19 cellular contexts compared by ENCODE assay signal in the genomic region with DNA sequence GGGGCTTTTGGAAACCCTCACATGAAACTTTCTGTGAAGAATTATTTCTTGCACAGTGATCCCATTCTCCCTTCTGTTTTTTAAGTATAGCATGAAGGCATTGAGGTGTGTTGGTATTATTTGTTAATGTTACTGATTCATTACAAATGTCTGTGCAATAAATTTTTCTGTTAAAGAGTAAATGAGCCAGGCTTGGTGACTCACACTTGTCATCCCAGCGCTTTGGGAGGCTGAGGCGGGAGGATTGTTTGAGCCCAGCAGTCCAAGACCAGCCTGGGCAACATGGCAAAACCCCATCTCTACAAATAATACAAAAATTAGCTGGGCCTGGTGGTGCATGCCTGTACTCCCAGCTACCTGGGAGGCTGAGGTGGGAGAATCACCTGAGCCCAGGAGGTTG.
A peak's percentile ranks its signal among the peaks of the same experiment; 100 is the strongest.
DNase-seq lines count a peak whose midpoint lies in the region; ATAC-seq and TF ChIP-seq lines count a peak whose summit lies in the region.
"Had no signal": no experiment of that assay in that cellular context is flagged by ENCODE, and none has a peak within 500 bp of the region (broad histone marks: within the 10 kb centered on the region; RNA-seq: fewer than 3 reads in every experiment).

No MANE protein-coding gene starts in this region.

- H3K9me3 ChIP-seq in GM23248 (ENCODE audit: low read depth) = no peaks in the 10 kb centered on the region
- H3K9me3 ChIP-seq in PC-3 (ENCODE audit: low read length) = no peaks in the 10 kb centered on the region
- H3K9me3 ChIP-seq in adrenal gland (replicated peaks in 1 of 3) = no peaks in the 10 kb centered on the region
- H3K9me3 ChIP-seq: Caco-2, Peyer's patch had no signal

- H3K27ac ChIP-seq in GM23248 (0 out of 2 replicates have a peak overlapping the region, but pooled peaks have one; percentile 24), PC-3 (ENCODE audit: low read length) (peak overlapping the region; percentile 35), adrenal gland (no peak overlapping the region)
- H3K27ac ChIP-seq: Peyer's patch had no signal

- intact Hi-C loops in PC-3 (cut with micrococcal nuclease) (no loop called here), adrenal gland (cut with DNase I) (no loop called here)

- H3K4me1 Mint-ChIP-seq in endothelial cell (ENCODE audit: unreplicated experiment) = peaks cover 12% of the 10 kb centered on the region

- H4K20me1 ChIP-seq in GM23248 (ENCODE audit: insufficient read depth) (no peaks in the 10 kb centered on the region), PC-3 (ENCODE audit: low read length) (no peaks in the 10 kb centered on the region)

- H3K9ac ChIP-seq in GM23248 (no peak overlapping the region), PC-3 (ENCODE audit: low read length) (no peak overlapping the region)

- no peak overlapping the region for H3K4me2 ChIP-seq in GM23248 (ENCODE audit: unreplicated experiment)
- H3K4me2 ChIP-seq in PC-3 (ENCODE audit: low read length) = no peak overlapping the region
- H3K4me2 ChIP-seq: GM23338 had no signal

- H3K9me3 Mint-ChIP-seq in endothelial cell (ENCODE audit: unreplicated experiment) = no peaks in the 10 kb centered on the region
- H3K9me3 Mint-ChIP-seq: CD8-positive, alpha-beta T cell; GM23338; H9 had no signal

- peak; percentile 68 for ATAC-seq in PC-3
- ATAC-seq in HG02840 (IDR thresholded peaks at IDR 0.05; ENCODE audit: low FRiP score, unreplicated experiment) = no peak
- ATAC-seq: CD8-positive, alpha-beta T cell; GM23338 had no signal

- H3K9me2 ChIP-seq in GM23248 (ENCODE audit: insufficient read depth) (no peaks in the 10 kb centered on the region), PC-3 (replicated peaks; ENCODE audit: low read length) (no peaks in the 10 kb centered on the region)

- H3K4me3 ChIP-seq in GM23248 = no peak overlapping the region
- no peak overlapping the region for H3K4me3 ChIP-seq in PC-3 (ENCODE audit: low read length)
- H3K4me3 ChIP-seq in adrenal gland = no peak overlapping the region
- H3K4me3 ChIP-seq: GM23338, Peyer's patch had no signal

- H3K4me1 ChIP-seq in GM23248 (ENCODE audit: insufficient read depth) (peaks cover 19% of the 10 kb centered on the region; the same call in 1 of the 2 replicates), PC-3 (ENCODE audit: insufficient read depth, low read length) (peaks cover 26% of the 10 kb centered on the region), adrenal gland (replicated peaks in 1 of 2) (no peaks in the 10 kb centered on the region)
- H3K4me1 ChIP-seq: Peyer's patch had no signal

- H3K27me3 ChIP-seq in GM23248 (replicated peaks; ENCODE audit: insufficient read depth) (no peaks in the 10 kb centered on the region), PC-3 (ENCODE audit: low read length) (no peaks in the 10 kb centered on the region), adrenal gland (no peaks in the 10 kb centered on the region)
- H3K27me3 ChIP-seq: Peyer's patch had no signal

- peaks cover 20% of the 10 kb centered on the region for H3K36me3 Mint-ChIP-seq in endothelial cell (ENCODE audit: low read depth, unreplicated experiment)

- TF ChIP-seq CTCF in PC-3 (conservative IDR thresholded peaks at IDR 0.05; ENCODE audit: low read depth, low read length) (no peak), endothelial cell (IDR thresholded peaks at IDR 0.05; ENCODE audit: unreplicated experiment) (no peak), adrenal gland (IDR thresholded peaks at IDR 0.05) (no peak)

- peaks cover 12% of the 10 kb centered on the region; the same call in 1 of the 2 replicates for H3K79me2 ChIP-seq in GM23248 (ENCODE audit: insufficient read depth)
- 0 out of 2 replicates have a peak, but pooled peaks cover 4% of the 10 kb centered on the region for H3K79me2 ChIP-seq in PC-3 (ENCODE audit: low read length)

- H3F3A ChIP-seq in GM23248 (ENCODE audit: insufficient read depth) (no peaks in the 10 kb centered on the region), PC-3 (ENCODE audit: low read length, unreplicated experiment) (no peaks in the 10 kb centered on the region)

- no peaks in the 10 kb centered on the region for H3K27me3 Mint-ChIP-seq in endothelial cell (ENCODE audit: unreplicated experiment)

- H2AFZ ChIP-seq in GM23248 = no peak overlapping the region
- H2AFZ ChIP-seq in PC-3 (ENCODE audit: low read length) = no peak overlapping the region
- H2AFZ ChIP-seq: GM23338 had no signal

- BruUV-seq in PC-3 (replicated peaks; lab: Mats Ljungman, UMichigan) = no TSS peak

- DNase-seq in EL (peak; percentile 31), GM23248 (no peak), PC-3 (peak; percentile 69), kidney glomerular epithelial cell (lab: John Stamatoyannopoulos, UW) (peak; percentile 30), endothelial cell (ENCODE audit: low spot score) (no peak), adrenal gland (no peak)
- DNase-seq: C1 segment of cervical spinal cord; Caco-2; CD8-positive, alpha-beta T cell; H9; NCI-H1105; NCI-H146; NCI-H1930; NCI-H446; NCI-H524 treated with DMSO at 0.1 percent for 48 hours; NCI-H774; Peyer's patch had no signal

- no peak overlapping the region for H3K4me3 Mint-ChIP-seq in endothelial cell (ENCODE audit: unreplicated experiment)
- H3K4me3 Mint-ChIP-seq: CD8-positive, alpha-beta T cell; GM23338; H9 had no signal

- CTCF ChIA-PET in PC-3 (lab: Charles Lee) = no interaction called here

- WGBS in GM23248 (ENCODE audit: low coverage in 1 of 2, low lambda C conversion rate in 2 of 2, missing lambda C conversion rate in 2 of 2), 2 experiments = 87 to 100% methylated on average over 2 of the region's 2 CpGs
- 96 to 100% (median 100%) methylated on average over 2 of the region's 2 CpGs for WGBS in adrenal gland, 4 donors

- in situ Hi-C loops in GM23248 (cut with MboI) = no loop called here

- no peak overlapping the region for H3K27ac Mint-ChIP-seq in endothelial cell (ENCODE audit: unreplicated experiment)
- H3K27ac Mint-ChIP-seq: CD8-positive, alpha-beta T cell; H9 had no signal

- H3K36me3 ChIP-seq in GM23248 (ENCODE audit: low read depth) (peaks cover 29% of the 10 kb centered on the region), PC-3 (ENCODE audit: low read depth, low read length) (peaks cover 58% of the 10 kb centered on the region), adrenal gland (replicated peaks in 1 of 2) (peaks cover 0 to 9% of the 10 kb centered on the region in 2 donors)

- TF ChIP-seq POLR2A in adrenal gland (IDR thresholded peaks at IDR 0.05) = no peak

- POLR2A ChIA-PET in PC-3 (lab: Charles Lee; ENCODE audit: unreplicated experiment) = no interaction called here

Comparison
In these comparisons a context has a peak if more than half of its experiments do, and no peak if none do; other contexts are left out.
1. DNase-seq: peak in EL (single experiment), PC-3 (single experiment) and kidney glomerular epithelial cell (single experiment); none in GM23248 (single experiment), endothelial cell (single experiment) and adrenal gland (0 of 7).
2. H3K27ac ChIP-seq: peak in GM23248 (single experiment) and PC-3 (single experiment); none in adrenal gland (0 of 5).